Comparison of ENCODE assay signal across 9 cellular contexts in genomic region chr3:39170877-39171276, GRCh38. TPM values are rescaled to one million over a fixed set of nuclear protein-coding genes. Genes with fewer than 3 reads are reported as not detected.
"Had no signal": no experiment of that assay in that cellular context is flagged by ENCODE, and none has a peak within 500 bp of the region (broad histone marks: within the 10 kb centered on the region; RNA-seq: fewer than 3 reads in every experiment).

No MANE protein-coding gene starts in this region.

RNA-seq across cellular contexts. Expression of gene XIRP1, which starts 21.5 kb away (rescaled TPM):
- total RNA-seq: naive thymus-derived CD8-positive, alpha-beta T cell; neural crest cell; osteocyte; pulmonary artery endothelial cell; subcutaneous adipose tissue; temporal lobe; thyroid gland; tibial nerve; upper lobe of right lung had no signal
- polyA plus RNA-seq: naive thymus-derived CD8-positive, alpha-beta T cell had no signal
